Comparison of ENCODE assay signal across 8 cellular contexts in the genomic region with DNA sequence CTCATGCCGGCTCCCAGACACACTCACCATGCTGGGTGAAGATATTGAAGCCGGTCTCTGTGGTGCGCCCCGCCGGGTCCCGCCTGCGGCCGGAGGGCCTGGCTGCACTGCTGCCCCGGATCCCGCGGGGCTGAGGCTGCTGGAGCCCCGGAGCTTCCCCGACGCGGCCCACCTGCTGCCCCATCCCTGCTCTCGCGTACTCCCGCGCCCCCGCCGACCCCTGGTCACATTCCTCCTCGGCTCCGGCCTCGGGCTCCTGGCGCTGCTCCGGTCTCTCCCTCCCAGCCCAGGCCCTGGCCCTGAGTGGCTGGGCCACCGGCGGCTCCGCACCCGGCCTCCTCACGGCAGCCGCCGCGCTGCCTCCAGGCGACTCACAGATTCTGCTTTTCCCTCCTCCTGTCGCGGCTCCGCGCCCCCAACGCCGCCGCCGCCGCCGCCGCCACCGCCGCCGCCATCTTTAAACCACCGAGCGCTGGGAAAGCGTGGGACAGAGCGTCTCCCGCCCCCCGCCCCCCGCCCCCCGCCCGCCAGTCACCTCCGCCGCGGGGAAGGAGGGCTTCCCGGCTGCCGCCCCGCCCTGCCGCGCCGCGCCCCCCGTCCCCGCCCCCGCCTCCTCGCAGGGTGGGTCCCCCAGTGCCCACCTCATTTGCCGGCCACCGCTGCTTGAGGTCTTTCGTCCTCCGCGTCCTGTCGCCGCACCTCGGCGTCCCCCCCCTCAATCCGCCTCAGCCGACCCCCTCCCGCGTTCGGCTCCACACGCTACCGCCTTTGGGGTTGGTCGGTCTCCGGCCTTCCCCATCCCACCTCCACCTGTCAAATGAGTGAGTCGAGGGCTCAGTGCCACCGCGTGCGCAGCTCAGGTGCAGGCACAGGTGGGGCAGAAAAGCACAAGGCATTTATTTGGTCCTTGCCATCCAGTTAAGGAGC. TPM values are rescaled to one million over a fixed set of nuclear protein-coding genes. Genes with fewer than 3 reads are reported as not detected.
A peak's percentile ranks its signal among the peaks of the same experiment; 100 is the strongest.
DNase-seq lines count a peak whose midpoint lies in the region; ATAC-seq, FAIRE-seq and TF ChIP-seq lines count a peak whose summit lies in the region.

A gene (minus strand): TSS at position 464 of the 927 bp plus-strand sequence. CDS start 280 bp downstream, at position 184.

- DNase-seq in D721Med (ENCODE audit: insufficient read length, low spot score) (peak; percentile 81), KBM-7 (peak; percentile 60), SW480 (ENCODE audit: low spot score) (peak; percentile 39), amniotic stem cell (lab: John Stamatoyannopoulos, UW) (peak; percentile 7), right atrium auricular region (ENCODE audit: low spot score) (no peak), retinal pigment epithelial cell (ENCODE audit: low read depth) (no peak)

- peak; percentile 55 for ATAC-seq in GM21526 (IDR thresholded peaks at IDR 0.05; ENCODE audit: low FRiP score, unreplicated experiment)
- no peak for ATAC-seq in GM19328 (IDR thresholded peaks at IDR 0.05; ENCODE audit: unreplicated experiment)

- TF ChIP-seq CTCF in D721Med (IDR thresholded peaks at IDR 0.05; ENCODE audit: insufficient read depth, missing control alignments): no peak
- no peak for TF ChIP-seq CTCF in right atrium auricular region (IDR thresholded peaks at IDR 0.05)
- no peak for TF ChIP-seq CTCF in retinal pigment epithelial cell (conservative IDR thresholded peaks at IDR 0.05; ENCODE audit: low read depth, low read length)

- H3K36me3 ChIP-seq in right atrium auricular region: peaks cover 3% of the 10 kb centered on the region

- peak within 1 kb of the TSS; percentile 89 for H3K27ac ChIP-seq in right atrium auricular region

- H3K4me3 ChIP-seq in right atrium auricular region: peak within 1 kb of the TSS; percentile 86 to 98
- H3K4me3 ChIP-seq in retinal pigment epithelial cell (ENCODE audit: low read length): peak within 1 kb of the TSS; percentile 76

- in situ Hi-C loops in KBM-7 (cut with MboI; ENCODE audit: low pct_unique_long_range_greater_than_20kb, low sequenced_read_pairs): no loop called here

- H3K4me1 ChIP-seq in right atrium auricular region: peaks cover 0 to 14% of the 10 kb centered on the region in 2 donors

- no peaks in the 10 kb centered on the region for H3K9me3 ChIP-seq in right atrium auricular region

- FAIRE-seq in D721Med (lab: Jason Lieb, UNC): no peak

- H3K27me3 ChIP-seq in right atrium auricular region: no peaks in the 10 kb centered on the region

RNA-seq across cellular contexts. Expression of the gene that starts here (rescaled TPM):
- 10 to 100 TPM in 1 of 2 donors, 1 to 10 TPM in 1; 6.3 to 12.1 TPM for total RNA-seq in right atrium auricular region

Comparison
In these comparisons a context has a peak if more than half of its experiments do, and no peak if none do; other contexts are left out.
1. DNase-seq: peak in D721Med (single experiment), KBM-7 (single experiment), SW480 (single experiment) and amniotic stem cell (single experiment); none in right atrium auricular region (single experiment) and retinal pigment epithelial cell (single experiment).